In the genomic region with DNA sequence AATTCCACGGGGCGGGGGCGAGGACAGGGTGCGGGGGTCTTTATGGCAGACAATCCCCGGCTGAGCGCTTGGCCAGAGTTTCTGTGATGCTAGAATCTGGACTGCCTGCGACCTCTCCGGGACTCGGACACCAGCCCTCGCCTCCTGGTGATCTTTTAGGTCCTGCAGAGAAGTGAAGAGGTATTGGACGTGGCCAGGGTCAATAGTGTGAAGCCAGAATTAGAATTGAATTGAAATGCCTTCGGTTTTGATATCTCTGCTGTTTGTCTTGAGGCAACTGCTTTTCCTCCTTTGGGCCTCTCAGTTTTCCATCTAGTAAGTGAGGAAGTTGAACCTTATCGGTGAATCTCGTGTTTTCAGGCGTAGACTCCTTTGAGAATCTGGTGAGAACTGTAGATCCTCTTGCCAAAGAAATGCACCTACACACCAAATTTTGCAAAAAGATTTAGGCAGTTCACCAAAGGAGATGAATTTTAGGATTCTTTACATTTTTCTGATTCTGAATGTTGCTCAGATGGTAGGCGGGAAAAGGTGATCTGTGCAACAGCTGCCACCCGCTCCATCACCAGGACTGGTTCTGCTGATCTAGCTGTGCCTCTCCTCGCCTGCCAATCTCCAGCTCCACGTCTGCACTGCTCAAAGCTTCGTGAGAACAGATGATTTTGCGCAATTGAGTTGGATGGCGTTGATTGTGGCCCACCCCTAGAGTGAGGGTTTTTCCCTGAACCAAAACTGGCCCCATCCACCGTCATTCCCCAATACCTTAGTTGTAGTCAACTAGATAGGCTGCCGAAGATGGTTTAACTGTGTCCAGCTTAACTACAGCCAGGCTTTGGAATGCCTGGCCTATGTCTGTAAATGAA, we compare ENCODE assay signal across 8 cellular contexts. TPM values are rescaled to one million over a fixed set of nuclear protein-coding genes. Genes with fewer than 3 reads are reported as not detected.
DNase-seq lines count a peak whose midpoint lies in the region; ATAC-seq, FAIRE-seq and TF ChIP-seq lines count a peak whose summit lies in the region.

No MANE protein-coding gene starts in this region.

- H3K36me3 ChIP-seq in left ventricle myocardium inferior (peaks cover 3% of the 10 kb centered on the region), GM12878 (ENCODE audit: control insufficient read depth in 2 of 2, insufficient read depth in 2 of 2, low read length in 1 of 2) (0 out of 4 replicates have a peak, but pooled peaks cover 0 to 4% of the 10 kb centered on the region in 2 experiments), subcutaneous abdominal adipose tissue (ENCODE audit: control insufficient read depth in 5 of 5, insufficient read depth in 5 of 5, low read length in 5 of 5) (peaks cover under 1 to 5% (median 2%) of the 10 kb centered on the region in 5 donors)

- 18% methylated on average over 24 of the region's 24 CpGs for WGBS in GM12878 (ENCODE audit: insufficient coverage, insufficient replicate concordance, low lambda C conversion rate, missing lambda C conversion rate)

- no peaks in the 10 kb centered on the region for H4K20me1 ChIP-seq in GM12878 (ENCODE audit: control insufficient read depth, insufficient read depth)

- H3K4me1 ChIP-seq in left ventricle myocardium inferior (peaks cover 64% of the 10 kb centered on the region), GM12878 (ENCODE audit: control insufficient read depth, insufficient read depth, low read length) (peaks cover 4% of the 10 kb centered on the region; the same call in 1 of the 2 replicates), subcutaneous abdominal adipose tissue (ENCODE audit: control insufficient read depth in 5 of 5, insufficient read depth in 5 of 5, low read length in 5 of 5) (peaks cover 0 to 41% (median 40%) of the 10 kb centered on the region in 5 donors)

- peak overlapping the region; percentile 76 for H2AFZ ChIP-seq in GM12878 (ENCODE audit: control insufficient read depth, low read depth, low read length)

- DNase-seq in left ventricle myocardium inferior = no peak
- no peak for DNase-seq in cardiac septum (ENCODE audit: low spot score)
- DNase-seq in NCI-H1105 (lab: John Stamatoyannopoulos, UW) = peak; percentile 20
- DNase-seq in GM12878 (ENCODE audit: low read depth, low spot score) = no peak
- DNase-seq in left colon = peak; percentile 41 to 54
- no peak for DNase-seq in NCI-H2196 treated with DMSO at 0.1 percent for 48 hours (lab: John Stamatoyannopoulos, UW; ENCODE audit: unreplicated experiment)

- TSS peak; percentile 94 for BruUV-seq in GM12878 (replicated peaks; lab: Mats Ljungman, UMichigan)

- H3K79me2 ChIP-seq in GM12878 (ENCODE audit: control insufficient read depth, insufficient read depth, low read length) = peaks cover 42% of the 10 kb centered on the region

- H3K27ac ChIP-seq in left ventricle myocardium inferior (replicated peaks) (peak overlapping the region; percentile 96), GM12878 (ENCODE audit: control insufficient read depth, insufficient read depth) (peak overlapping the region; percentile 41), subcutaneous abdominal adipose tissue (ENCODE audit: low read depth, low read length) (peak overlapping the region; percentile 96)

- TF ChIP-seq CTCF in left ventricle myocardium inferior (IDR thresholded peaks at IDR 0.05; ENCODE audit: borderline replicate concordance) = no peak
- no peak for TF ChIP-seq CTCF in GM12878 (IDR thresholded peaks at IDR 0.05 in 2 of 3, conservative IDR thresholded peaks at IDR 0.05 in 1 of 3; ENCODE audit: control insufficient read depth in 2 of 3, extremely low read depth in 1 of 3, insufficient read depth in 1 of 3, low read depth in 3 of 3, low read length in 3 of 3)

- no peak for TF ChIP-seq EP300 in GM12878 (IDR thresholded peaks at IDR 0.05; ENCODE audit: borderline replicate concordance in 1 of 2, control insufficient read depth in 1 of 2, low read depth in 2 of 2, low read length in 2 of 2)

- RAD21 ChIA-PET in GM12878 (lab: Charles Lee; ENCODE audit: unreplicated experiment) = interaction anchor here (0.6 kb wide), 1 partner anchor 91 kb away, joined by 3 read pairs; no protein-coding TSS in a partner anchor

- H3K4me3 ChIP-seq in left ventricle myocardium inferior (peak overlapping the region; percentile 96), GM12878 (peak overlapping the region; percentile 87), subcutaneous abdominal adipose tissue (ENCODE audit: low read depth in 1 of 5, low read length in 5 of 5) (peak overlapping the region; percentile 87 to 98 (median 90))

- no peak for FAIRE-seq in GM12878 (lab: Jason Lieb, UNC)

- H3K9ac ChIP-seq in GM12878 (ENCODE audit: control insufficient read depth, insufficient read depth, low read length) = peak overlapping the region; percentile 59
- H3K9ac ChIP-seq in subcutaneous abdominal adipose tissue (ENCODE audit: low read length in 5 of 5) = peak overlapping the region; percentile 69 to 87 (median 85)

- no peaks in the 10 kb centered on the region for H3K27me3 ChIP-seq in left ventricle myocardium inferior (ENCODE audit: low read depth)
- H3K27me3 ChIP-seq in GM12878 (replicated peaks in 1 of 2; ENCODE audit: control insufficient read depth in 2 of 2, insufficient read depth in 2 of 2, low read length in 1 of 2) = no peaks in the 10 kb centered on the region
- H3K27me3 ChIP-seq in subcutaneous abdominal adipose tissue (ENCODE audit: control insufficient read depth in 5 of 5, insufficient read depth in 4 of 5, low read length in 5 of 5) = no peaks in the 10 kb centered on the region

- no peak for TF ChIP-seq POLR2A in GM12878 (IDR thresholded peaks at IDR 0.05; ENCODE audit: low read depth, low read length)

- in situ Hi-C loops in GM12878 (cut with MboI) = loop anchor here (10.0 kb wide), 1 partner anchor 393 kb away; no protein-coding TSS in a partner anchor

- CTCF ChIA-PET in GM12878 (lab: Yijun Ruan, JAX) = interaction anchor here (0.6 to 10.1 kb wide), 4 partner anchors 22 to 246 kb away, joined by 3 to 257 read pairs (median 4); a partner anchor contains a TSS

- no peak for TF ChIP-seq RAD21 in GM12878 (IDR thresholded peaks at IDR 0.05; ENCODE audit: insufficient read depth, low read depth, low read length)

- intact Hi-C loops in left ventricle myocardium inferior (cut with micrococcal nuclease) (no loop called here), cardiac septum (cut with DNase I) (loop anchor here (5.0 kb wide), 1 partner anchor 401 kb away; no protein-coding TSS in a partner anchor), GM12878 (cut with micrococcal nuclease; ENCODE audit: unreplicated experiment) (no loop called here), left colon (cut with DNase I, micrococcal nuclease) (loop anchor here in 1 of 2 donors (10.0 kb wide), 3 partner anchors 173 to 393 kb away; no protein-coding TSS in a partner anchor)

- POLR2A ChIA-PET in GM12878 (lab: Charles Lee) = no interaction called here

- peak; percentile 4; the same call in 2 of the 3 replicates for ATAC-seq in GM12878
- ATAC-seq in left colon = peak; percentile 1
- no peak for ATAC-seq in GM21367 (IDR thresholded peaks at IDR 0.05; ENCODE audit: unreplicated experiment)

- SMC1A ChIA-PET in GM12878 (lab: Charles Lee; ENCODE audit: uncharacterized antibody, unreplicated experiment) = interaction anchor here (1.6 to 8.1 kb wide), 2 partner anchors 100 to 383 kb away, joined by 4 to 118 read pairs; a partner anchor contains a TSS

- H3K9me3 ChIP-seq in left ventricle myocardium inferior (replicated peaks) (no peaks in the 10 kb centered on the region), GM12878 (replicated peaks; ENCODE audit: control insufficient read depth, insufficient read depth, low read length) (no peaks in the 10 kb centered on the region), subcutaneous abdominal adipose tissue (ENCODE audit: control insufficient read depth in 5 of 5, low read length in 5 of 5) (no peaks in the 10 kb centered on the region)

- H3K4me2 ChIP-seq in GM12878 (ENCODE audit: control insufficient read depth, insufficient read depth) = peak overlapping the region; percentile 90

RNA-seq across cellular contexts. Expression of a gene that starts 0.8 kb away (rescaled TPM):
- total RNA-seq in left ventricle myocardium inferior (34.0 TPM), cardiac septum (28.4 TPM), GM12878 (2014; rRNA removed) (19.3 and 21.0 TPM in 2 replicates), GM12878 (2014; rRNA removed; fragmentation: Illumina TruSeq; extraction: Trizol) (22.2 and 23.2 TPM in 2 replicates), GM12878 (2021) (20.4 and 21.6 TPM in 2 replicates), left colon (10 to 100 TPM; 21.9 to 35.2 TPM)
- 14.2 and 15.2 TPM in 2 replicates for total RNA-seq in GM12878 (2013; cell fraction: nucleolus; rRNA removed)
- polyA plus RNA-seq in GM12878 (2011; ENCODE audit: low read depth) = 38.1 TPM
- polyA plus RNA-seq in GM12878 (2011; rRNA removed) (52.5 and 54.0 TPM in 2 replicates), GM12878 (2014; fragmentation: Illumina TruSeq; extraction: Trizol) (28.4 and 37.4 TPM in 2 replicates), GM12878 (2014; fragmentation: Nextera tagmentation; extraction: Ambion mirVana) (10 to 100 TPM; 50.3 to 63.8 TPM), GM12878 (2014; rRNA removed) (22.6 and 23.9 TPM in 2 replicates), GM12878 (2016; fragmentation: Nextera tagmentation; extraction: Ambion mirVana) (10 to 100 TPM; 28.4 to 33.0 TPM)
- polyA plus RNA-seq in GM12878 (2011; cell fraction: cytosol; rRNA removed) = 33.3 and 39.4 TPM in 2 replicates
- polyA plus RNA-seq in GM12878 (2011; cell fraction: nucleus; rRNA removed) = 31.7 and 56.8 TPM in 2 replicates
- polyA plus RNA-seq in GM12878 (2012) = 30.5 and 42.3 TPM in 2 replicates
- 31.2 and 45.4 TPM in 2 replicates for polyA minus RNA-seq in GM12878 (2011; rRNA and poly(A)+ RNA removed)
- 11.9 and 13.2 TPM in 2 replicates for polyA minus RNA-seq in GM12878 (2011; cell fraction: cytosol; rRNA and poly(A)+ RNA removed)
- 9.2 and 10.0 TPM in 2 replicates for polyA minus RNA-seq in GM12878 (2011; cell fraction: nucleus; rRNA and poly(A)+ RNA removed)

RNA-seq across cellular contexts. Expression of a gene that starts 24.4 kb away (rescaled TPM):
- total RNA-seq in left ventricle myocardium inferior = 151 TPM
- total RNA-seq in cardiac septum = 182 TPM
- 0.27 and 0.42 TPM in 2 replicates for total RNA-seq in GM12878 (2013; cell fraction: nucleolus; rRNA removed)
- not detected in 2 replicates for total RNA-seq in GM12878 (2014; rRNA removed)
- not detected in 2 replicates for total RNA-seq in GM12878 (2014; rRNA removed; fragmentation: Illumina TruSeq; extraction: Trizol)
- total RNA-seq in GM12878 (2021) = not detected in 2 replicates
- polyA plus RNA-seq in GM12878 (2011; ENCODE audit: low read depth) = not detected
- 0.07 and 0.16 TPM in 2 replicates for polyA plus RNA-seq in GM12878 (2011; rRNA removed)
- 0.10 and 0.12 TPM in 2 replicates for polyA plus RNA-seq in GM12878 (2011; cell fraction: cytosol; rRNA removed)
- polyA plus RNA-seq in GM12878 (2011; cell fraction: nucleus; rRNA removed) = 0.37 and 0.40 TPM in 2 replicates
- polyA plus RNA-seq in GM12878 (2012) = 0.05 and 0.07 TPM in 2 replicates
- not detected in 2 replicates for polyA plus RNA-seq in GM12878 (2014; fragmentation: Illumina TruSeq; extraction: Trizol)
- polyA plus RNA-seq in GM12878 (2014; fragmentation: Nextera tagmentation; extraction: Ambion mirVana) = not detected
- not detected in 2 replicates for polyA plus RNA-seq in GM12878 (2014; rRNA removed)
- not detected for polyA plus RNA-seq in GM12878 (2016; fragmentation: Nextera tagmentation; extraction: Ambion mirVana)
- 0.26 and 0.29 TPM in 2 replicates for polyA minus RNA-seq in GM12878 (2011; rRNA and poly(A)+ RNA removed)
- not detected in 2 replicates for polyA minus RNA-seq in GM12878 (2011; cell fraction: cytosol; rRNA and poly(A)+ RNA removed)
- polyA minus RNA-seq in GM12878 (2011; cell fraction: nucleus; rRNA and poly(A)+ RNA removed) = 0.24 and 0.29 TPM in 2 replicates
- total RNA-seq in left colon = 10 to 100 TPM in 1 of 2 donors, under 1 TPM in 1; 0.92 to 12.9 TPM

RNA-seq across cellular contexts. Expression of a gene that starts 35.7 kb away (rescaled TPM):
- total RNA-seq in left ventricle myocardium inferior = 0.55 TPM
- 0.67 TPM for total RNA-seq in cardiac septum
- total RNA-seq in GM12878 (2013; cell fraction: nucleolus; rRNA removed) = not detected in 2 replicates
- total RNA-seq in GM12878 (2014; rRNA removed) = not detected in 2 replicates
- total RNA-seq in GM12878 (2014; rRNA removed; fragmentation: Illumina TruSeq; extraction: Trizol) = not detected in 2 replicates
- total RNA-seq in GM12878 (2021) = not detected in 2 replicates
- not detected for polyA plus RNA-seq in GM12878 (2011; ENCODE audit: low read depth)
- 0.08 TPM in 1 of 2 replicates, not detected in the other for polyA plus RNA-seq in GM12878 (2011; rRNA removed)
- 0.07 and 0.20 TPM in 2 replicates for polyA plus RNA-seq in GM12878 (2011; cell fraction: cytosol; rRNA removed)
- polyA plus RNA-seq in GM12878 (2011; cell fraction: nucleus; rRNA removed) = 0.19 and 0.25 TPM in 2 replicates
- 0.20 TPM in 1 of 2 replicates, not detected in the other for polyA plus RNA-seq in GM12878 (2012)
- not detected in 2 replicates for polyA plus RNA-seq in GM12878 (2014; fragmentation: Illumina TruSeq; extraction: Trizol)
- not detected for polyA plus RNA-seq in GM12878 (2014; fragmentation: Nextera tagmentation; extraction: Ambion mirVana)
- not detected in 2 replicates for polyA plus RNA-seq in GM12878 (2014; rRNA removed)
- under 1 TPM in 1 of 2 experiments, not detected in 1; 0.38 TPM for polyA plus RNA-seq in GM12878 (2016; fragmentation: Nextera tagmentation; extraction: Ambion mirVana)
- 0.10 TPM in 1 of 2 replicates, not detected in the other for polyA minus RNA-seq in GM12878 (2011; rRNA and poly(A)+ RNA removed)
- not detected in 2 replicates for polyA minus RNA-seq in GM12878 (2011; cell fraction: cytosol; rRNA and poly(A)+ RNA removed)
- polyA minus RNA-seq in GM12878 (2011; cell fraction: nucleus; rRNA and poly(A)+ RNA removed) = not detected in 2 replicates
- not detected for total RNA-seq in left colon

Comparison
In these comparisons a context has a peak if more than half of its experiments do, and no peak if none do; other contexts are left out.
1. DNase-seq: peak in NCI-H1105 (single experiment) and left colon (2 of 2); none in left ventricle myocardium inferior (single experiment), cardiac septum (single experiment), GM12878 (single experiment) and NCI-H2196 treated with DMSO at 0.1 percent for 48 hours (single experiment).
2. H3K27ac ChIP-seq: peak in every context shown above with its lines; median percentile 96 in left ventricle myocardium inferior; 96 in subcutaneous abdominal adipose tissue; 41 in GM12878.
3. RNA of a gene that starts 24.4 kb away (total RNA-seq): 182 TPM in cardiac septum (single experiment) and 151 TPM in left ventricle myocardium inferior (single experiment); 0.92 to 12.9 TPM in left colon and 0.27 to 0.42 TPM in GM12878; every median in the first group is over 10 times any median in the second.
4. Peak in every context shown above with its lines, with median percentiles within 50 percentile points of each other: H3K4me3 ChIP-seq.